In genomic region chr19:18373407-18373891, GRCh38 we compare ENCODE assay signal across 11 cellular contexts. TPM values are rescaled to one million over a fixed set of nuclear protein-coding genes. Genes with fewer than 3 reads are reported as not detected.
DNase-seq lines count a peak whose midpoint lies in the region; ATAC-seq and TF ChIP-seq lines count a peak whose summit lies in the region.
"Had no signal": no experiment of that assay in that cellular context is flagged by ENCODE, and none has a peak within 500 bp of the region (broad histone marks: within the 10 kb centered on the region; RNA-seq: fewer than 3 reads in every experiment).

No MANE protein-coding gene starts in this region.

- no peak for DNase-seq in cardiac muscle cell (ENCODE audit: low read depth in 1 of 2, low spot score in 1 of 2)
- DNase-seq in left cardiac atrium, result no peak
- DNase-seq in brain microvascular endothelial cell, result no peak
- DNase-seq in type B pancreatic cell (ENCODE audit: extremely low spot score, unreplicated experiment), result no peak
- no peak for DNase-seq in Kasumi-1 (lab: John Stamatoyannopoulos, UW)
- no peak for DNase-seq in MM.1S
- DNase-seq: central memory CD4-positive, alpha-beta T cell; NCI-H1092 treated with DMSO at 0.1 percent for 48 hours had no signal

- peak overlapping the region; percentile 98 for H3K27ac Mint-ChIP-seq in type B pancreatic cell

- no peaks in the 10 kb centered on the region for H3F3A ChIP-seq in MM.1S (ENCODE audit: insufficient read depth, low read length)

- no peak for ATAC-seq in left cardiac atrium
- ATAC-seq in HG03108 (IDR thresholded peaks at IDR 0.05; ENCODE audit: unreplicated experiment), result no peak

- H3K4me2 ChIP-seq in MM.1S (ENCODE audit: low read depth, low read length), result no peak overlapping the region

- H3K4me1 Mint-ChIP-seq in type B pancreatic cell (ENCODE audit: unreplicated experiment), result peaks cover 27% of the 10 kb centered on the region

- no peak overlapping the region for H3K4me3 ChIP-seq in cardiac muscle cell
- H3K4me3 ChIP-seq in brain microvascular endothelial cell (ENCODE audit: low read depth, low read length), result no peak overlapping the region
- peak overlapping the region in 1 of 2 donors; percentile 3 for H3K4me3 ChIP-seq in muscle layer of colon (ENCODE audit: low read depth in 1 of 2, low read length in 2 of 2)
- H3K4me3 ChIP-seq in MM.1S (ENCODE audit: low read length), result no peak overlapping the region

- H3K9me3 Mint-ChIP-seq in type B pancreatic cell, result peaks cover 5% of the 10 kb centered on the region

- H3K27me3 ChIP-seq in cardiac muscle cell, result no peaks in the 10 kb centered on the region
- no peaks in the 10 kb centered on the region for H3K27me3 ChIP-seq in brain microvascular endothelial cell (replicated peaks)
- no peaks in the 10 kb centered on the region for H3K27me3 ChIP-seq in muscle layer of colon (ENCODE audit: control insufficient read depth in 1 of 2, insufficient read depth in 2 of 2, low read length in 2 of 2)
- H3K27me3 ChIP-seq in MM.1S (replicated peaks; ENCODE audit: insufficient read depth, low read length), result no peaks in the 10 kb centered on the region

- no peak overlapping the region for H2AFZ ChIP-seq in MM.1S (ENCODE audit: low read length)

- H3K9me2 ChIP-seq in MM.1S (replicated peaks; ENCODE audit: insufficient read depth, low read length), result no peaks in the 10 kb centered on the region

- no peaks in the 10 kb centered on the region for H4K20me1 ChIP-seq in MM.1S (ENCODE audit: insufficient read depth, low read length)

- H3K36me3 Mint-ChIP-seq in type B pancreatic cell, result peaks cover 10% of the 10 kb centered on the region

- peak overlapping the region; percentile 74 for H3K4me3 Mint-ChIP-seq in type B pancreatic cell

- H3K27me3 Mint-ChIP-seq in type B pancreatic cell, result no peaks in the 10 kb centered on the region

- in situ Hi-C loops in brain microvascular endothelial cell (cut with HindIII; ENCODE audit: low pct_ligation_motif_present, low sequenced_read_pairs), result no loop called here

- H3K36me3 ChIP-seq in cardiac muscle cell (no peaks in the 10 kb centered on the region), brain microvascular endothelial cell (replicated peaks) (no peaks in the 10 kb centered on the region), muscle layer of colon (ENCODE audit: insufficient read depth, low read length) (no peaks in the 10 kb centered on the region), MM.1S (replicated peaks; ENCODE audit: insufficient read depth, low read length) (no peaks in the 10 kb centered on the region)

- H3K9ac ChIP-seq in muscle layer of colon (ENCODE audit: low read length) (no peak overlapping the region), MM.1S (ENCODE audit: low read length) (no peak overlapping the region)

- peak overlapping the region; percentile 83 for H3K27ac ChIP-seq in cardiac muscle cell
- H3K27ac ChIP-seq in brain microvascular endothelial cell, result peak overlapping the region; percentile 96
- peak overlapping the region; percentile 50 for H3K27ac ChIP-seq in muscle layer of colon (ENCODE audit: low read depth, low read length)
- H3K27ac ChIP-seq in MM.1S (ENCODE audit: low read length), result no peak overlapping the region

- H3K4me1 ChIP-seq in cardiac muscle cell (ENCODE audit: low read depth) (peaks cover 12% of the 10 kb centered on the region), muscle layer of colon (ENCODE audit: insufficient read depth, low read length) (peaks cover 9% of the 10 kb centered on the region), MM.1S (ENCODE audit: low read length) (peaks cover 6% of the 10 kb centered on the region)

- no peaks in the 10 kb centered on the region for H3K79me2 ChIP-seq in MM.1S (ENCODE audit: low read length)

- intact Hi-C loops in left cardiac atrium (cut with DNase I), result no loop called here

- TF ChIP-seq CTCF in cardiac muscle cell (IDR thresholded peaks at IDR 0.05; ENCODE audit: low read depth, low read length) (no peak), brain microvascular endothelial cell (IDR thresholded peaks at IDR 0.05; ENCODE audit: low read depth, low read length, missing control alignments) (no peak), type B pancreatic cell (conservative IDR thresholded peaks at IDR 0.05) (no peak), MM.1S (IDR thresholded peaks at IDR 0.05; ENCODE audit: low read length) (no peak)

- no peaks in the 10 kb centered on the region for H3K9me3 ChIP-seq in cardiac muscle cell (ENCODE audit: low read depth)
- H3K9me3 ChIP-seq in muscle layer of colon (ENCODE audit: low read length), result no peaks in the 10 kb centered on the region
- H3K9me3 ChIP-seq in MM.1S (replicated peaks; ENCODE audit: insufficient read depth, low read length), result no peaks in the 10 kb centered on the region

RNA-seq across cellular contexts. Expression of gene GDF15, which starts 12.5 kb away (rescaled TPM):
- total RNA-seq in cardiac muscle cell (2.9 and 10.0 TPM in 2 replicates), left cardiac atrium (1 to 10 TPM in 1 of 2 donors, under 1 TPM in 1; 0.50 to 1.5 TPM), type B pancreatic cell (ENCODE audit: low replicate concordance) (102 and 106 TPM in 2 replicates)
- polyA plus RNA-seq in cardiac muscle cell, result 2.4 and 8.2 TPM in 2 replicates

RNA-seq across cellular contexts. Expression of gene LRRC25, which starts 24.0 kb away (rescaled TPM):
- total RNA-seq in cardiac muscle cell (0.04 TPM in 1 of 2 replicates, not detected in the other), left cardiac atrium (1 to 10 TPM; 4.9 to 8.7 TPM), type B pancreatic cell (ENCODE audit: low replicate concordance) (0.19 TPM in 1 of 2 replicates, not detected in the other)
- polyA plus RNA-seq in cardiac muscle cell, result not detected in 2 replicates
- total RNA-seq: T-helper 1 cell treated with Interleukin-12 subunit alpha and Interleukin-12 subunit beta and Interleukin-4 antibody, amounts not matched to agents 30 ng/mL and 1 ng/mL, for 36 hours had no signal

RNA-seq across cellular contexts. Expression of gene PGPEP1, which starts 33.1 kb away (rescaled TPM):
- 19.6 and 19.7 TPM in 2 replicates for total RNA-seq in cardiac muscle cell
- polyA plus RNA-seq in cardiac muscle cell, result 12.9 and 14.0 TPM in 2 replicates
- 10 to 100 TPM; 27.5 to 34.7 TPM for total RNA-seq in left cardiac atrium
- 28.8 and 46.7 TPM in 2 replicates for total RNA-seq in type B pancreatic cell (ENCODE audit: low replicate concordance)

RNA-seq across cellular contexts. Expression of gene SSBP4, which starts 45.7 kb away (rescaled TPM):
- total RNA-seq in cardiac muscle cell (154 and 180 TPM in 2 replicates), left cardiac atrium (10 to 100 TPM; 37.4 to 49.3 TPM), type B pancreatic cell (ENCODE audit: low replicate concordance) (76.7 and 99.0 TPM in 2 replicates)
- polyA plus RNA-seq in cardiac muscle cell, result 151 and 175 TPM in 2 replicates

RNA-seq across cellular contexts. Expression of gene LSM4, which starts 50.6 kb away (rescaled TPM):
- 446 and 493 TPM in 2 replicates for total RNA-seq in cardiac muscle cell
- polyA plus RNA-seq in cardiac muscle cell, result 418 and 422 TPM in 2 replicates
- total RNA-seq in left cardiac atrium, result 10 to 100 TPM; 68.9 to 79.0 TPM
- total RNA-seq in type B pancreatic cell (ENCODE audit: low replicate concordance), result 196 and 223 TPM in 2 replicates
